Comparison of ENCODE assay signal across 8 cellular contexts in genomic region chr12:124898200-124898950, GRCh38. TPM values are rescaled to one million over a fixed set of nuclear protein-coding genes. Genes with fewer than 3 reads are reported as not detected.
A peak's percentile ranks its signal among the peaks of the same experiment; 100 is the strongest.
DNase-seq lines count a peak whose midpoint lies in the region; ATAC-seq, FAIRE-seq and TF ChIP-seq lines count a peak whose summit lies in the region.

No MANE protein-coding gene starts in this region.

- H3K4me1 ChIP-seq in OCI-LY1 (ENCODE audit: insufficient read depth, low read length, severe bottlenecking) (peaks cover 7% of the 10 kb centered on the region), pancreas (no peaks in the 10 kb centered on the region)

- WGBS in pancreas, 2 donors: 22 to 25% methylated on average over 18 of the region's 18 CpGs

- H2AFZ ChIP-seq in OCI-LY1 (ENCODE audit: low read length): no peak overlapping the region

- H3K79me2 ChIP-seq in OCI-LY1 (ENCODE audit: insufficient read depth, low read length): no peaks in the 10 kb centered on the region

- H3F3A ChIP-seq in OCI-LY1 (ENCODE audit: insufficient read depth, low read length): no peaks in the 10 kb centered on the region

- H3K36me3 ChIP-seq in OCI-LY1 (ENCODE audit: insufficient read depth, low read length) (no peaks in the 10 kb centered on the region), pancreas (no peaks in the 10 kb centered on the region)

- H3K9ac ChIP-seq in OCI-LY1 (ENCODE audit: low read length): no peak overlapping the region

- H3K9me3 ChIP-seq in OCI-LY1 (ENCODE audit: low read length) (no peaks in the 10 kb centered on the region), pancreas (no peaks in the 10 kb centered on the region)

- intact Hi-C loops in pancreas (cut with DNase I): no loop called here

- no peak overlapping the region for H3K27ac ChIP-seq in OCI-LY1 (ENCODE audit: low read depth, low read length, poor library complexity, severe bottlenecking)
- H3K27ac ChIP-seq in pancreas: no peak overlapping the region

- no peak overlapping the region for H3K4me3 ChIP-seq in OCI-LY1 (ENCODE audit: low read depth, low read length, poor library complexity, severe bottlenecking)
- H3K4me3 ChIP-seq in pancreas: no peak overlapping the region

- H3K27me3 ChIP-seq in OCI-LY1 (ENCODE audit: insufficient read depth, low read length) (no peaks in the 10 kb centered on the region), pancreas (no peaks in the 10 kb centered on the region)

- peak overlapping the region; percentile 40 for H3K4me2 ChIP-seq in OCI-LY1 (ENCODE audit: low read length)

- TF ChIP-seq CTCF in OCI-LY1 (IDR thresholded peaks at IDR 0.05; ENCODE audit: low read length) (peak; percentile 56; the same call in 1 of the 2 replicates), pancreas (IDR thresholded peaks at IDR 0.05) (peak in 3 of 4 donors; percentile 29 to 39 (median 37))

- DNase-seq in GF-D8 (lab: John Stamatoyannopoulos, UW) (peak; percentile 15), fibroblast of gingiva (ENCODE audit: low read depth) (peak; percentile 57), pancreas (peak in 4 of 6 donors; percentile 26 to 62 (median 46))
- peak; percentile 66 for DNase-seq in activated T-cell treated with anti-CD3 and anti-CD28 coated beads, Interleukin-2, amount 50 U/mL, for 1 hour

- peak; percentile 50 for ATAC-seq in HG03097 (IDR thresholded peaks at IDR 0.05; ENCODE audit: low FRiP score, unreplicated experiment)
- ATAC-seq in pancreas: peak in 3 of 4 donors; percentile 79 to 95 (median 86)
- no peak for ATAC-seq in GM19397 (IDR thresholded peaks at IDR 0.05; ENCODE audit: unreplicated experiment)
- no peak for ATAC-seq in GM19351 (IDR thresholded peaks at IDR 0.05; ENCODE audit: unreplicated experiment)

- H3K9me2 ChIP-seq in OCI-LY1 (ENCODE audit: low read depth, low read length): no peaks in the 10 kb centered on the region

- FAIRE-seq in pancreas (lab: Jason Lieb, UNC): no peak

- no peaks in the 10 kb centered on the region for H4K20me1 ChIP-seq in OCI-LY1 (ENCODE audit: insufficient read depth, low read length)

RNA-seq across cellular contexts. Expression of gene UBC, which starts 16.1 kb away (rescaled TPM):
- 100 to 1,000 TPM; 353 to 495 (median 423) TPM for total RNA-seq in pancreas
- polyA plus RNA-seq in pancreas: 100 to 1,000 TPM; 528 to 605 TPM

RNA-seq across cellular contexts. Expression of gene SCARB1, which starts 34.7 kb away (rescaled TPM):
- 10 to 100 TPM in 2 of 6 donors, 1 to 10 TPM in 4; 4.7 to 14.3 (median 8.4) TPM for total RNA-seq in pancreas
- 10 to 100 TPM; 11.7 to 14.7 TPM for polyA plus RNA-seq in pancreas

Comparison
In these comparisons a context has a peak if more than half of its experiments do, and no peak if none do; other contexts are left out.
1. DNase-seq: peak in every context shown above with its lines; median percentile 66 in activated T-cell treated with anti-CD3 and anti-CD28 coated beads, Interleukin-2, amount 50 U/mL, for 1 hour; 57 in fibroblast of gingiva; 46 in pancreas; 15 in GF-D8.
2. ATAC-seq: peak in HG03097 (single experiment) and pancreas (3 of 4); none in GM19397 (single experiment) and GM19351 (single experiment).